In the genomic region with DNA sequence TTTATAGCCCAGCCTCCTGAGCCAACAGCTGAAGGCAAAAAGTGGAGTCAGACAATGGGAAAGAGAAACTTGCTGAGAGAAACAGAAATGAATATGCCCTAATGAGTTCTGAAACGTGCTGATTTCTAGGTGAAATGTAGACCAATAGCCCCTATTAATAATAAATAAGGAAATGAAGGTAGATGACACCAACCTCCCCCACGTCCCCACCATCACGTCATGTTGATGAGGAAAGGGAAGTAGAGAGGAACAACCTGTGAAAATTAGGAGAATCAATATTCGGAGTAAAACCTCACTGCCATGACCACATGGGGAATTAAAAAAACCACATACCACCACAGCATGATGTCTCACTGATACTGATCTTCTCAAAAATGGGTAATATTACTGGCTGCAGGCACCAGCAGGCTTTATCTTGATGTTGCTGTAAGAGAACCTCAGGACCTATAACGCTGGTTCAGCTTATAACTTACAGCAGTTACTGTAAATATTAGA, we compare ENCODE assay signal across 8 cellular contexts.
DNase-seq lines count a peak whose midpoint lies in the region; ATAC-seq and TF ChIP-seq lines count a peak whose summit lies in the region.

No MANE protein-coding gene starts in this region.

- peak; percentile 74 for ATAC-seq in GM18498 (IDR thresholded peaks at IDR 0.05; ENCODE audit: unreplicated experiment)
- peak; percentile 69 for ATAC-seq in HG02884 (IDR thresholded peaks at IDR 0.05; ENCODE audit: unreplicated experiment)

- intact Hi-C loops in posterior vena cava (cut with DNase I), result no loop called here
- intact Hi-C loops in adrenal gland (cut with DNase I), result no loop called here

- H3K4me3 ChIP-seq in effector memory CD4-positive, alpha-beta T cell (ENCODE audit: insufficient read depth, low read depth, low read length, poor library complexity, severe bottlenecking), result peak overlapping the region; percentile 35
- H3K4me3 ChIP-seq in adrenal gland (no peak overlapping the region), osteoblast (ENCODE audit: insufficient read depth, low read length) (no peak overlapping the region)

- H3K9me3 ChIP-seq in effector memory CD4-positive, alpha-beta T cell (ENCODE audit: control insufficient read depth, low read length), result no peaks in the 10 kb centered on the region
- H3K9me3 ChIP-seq in adrenal gland (replicated peaks in 1 of 3) (no peaks in the 10 kb centered on the region), osteoblast (ENCODE audit: low read depth, low read length) (no peaks in the 10 kb centered on the region)

- TF ChIP-seq POLR2A in adrenal gland (IDR thresholded peaks at IDR 0.05), result no peak

- H3K79me2 ChIP-seq in osteoblast (ENCODE audit: insufficient read depth, low read length), result no peaks in the 10 kb centered on the region

- H3K27ac ChIP-seq in effector memory CD4-positive, alpha-beta T cell (ENCODE audit: insufficient read depth, low read length, poor library complexity, severe bottlenecking), result peak overlapping the region; percentile 79
- H3K27ac ChIP-seq in adrenal gland (no peak overlapping the region), osteoblast (ENCODE audit: low read depth, low read length) (no peak overlapping the region)

- TF ChIP-seq CTCF in adrenal gland (IDR thresholded peaks at IDR 0.05) (no peak), osteoblast (IDR thresholded peaks at IDR 0.05; ENCODE audit: extremely low read depth, low read depth, low read length) (no peak)

- peaks cover 61% of the 10 kb centered on the region for H3K4me1 ChIP-seq in effector memory CD4-positive, alpha-beta T cell (ENCODE audit: control insufficient read depth, insufficient read depth, low read length, poor library complexity, severe bottlenecking)
- H3K4me1 ChIP-seq in adrenal gland (replicated peaks in 1 of 2) (no peaks in the 10 kb centered on the region), osteoblast (ENCODE audit: insufficient read depth, low read length) (no peaks in the 10 kb centered on the region)

- H3K36me3 ChIP-seq in effector memory CD4-positive, alpha-beta T cell (ENCODE audit: control insufficient read depth, insufficient read depth, low read length), result no peaks in the 10 kb centered on the region
- H3K36me3 ChIP-seq in adrenal gland (replicated peaks in 1 of 2), result no peaks in the 10 kb centered on the region
- no peaks in the 10 kb centered on the region for H3K36me3 ChIP-seq in osteoblast (ENCODE audit: insufficient read depth, low read length)

- 73 to 80% (median 75%) methylated on average over 5 of the region's 5 CpGs for WGBS in adrenal gland, 4 donors

- no peak overlapping the region for H2AFZ ChIP-seq in osteoblast (ENCODE audit: low read length)

- H3K4me2 ChIP-seq in osteoblast (ENCODE audit: insufficient read depth, low read length), result no peak overlapping the region

- DNase-seq in T-helper 22 cell (ENCODE audit: low read depth) (peak; percentile 58), NCI-H2081 (lab: John Stamatoyannopoulos, UW) (no peak), posterior vena cava (ENCODE audit: low spot score) (no peak), adrenal gland (no peak), osteoblast (ENCODE audit: insufficient read length, low spot score, missing footprints) (no peak)
- DNase-seq in effector memory CD4-positive, alpha-beta T cell, result peak; percentile 35 to 50 (median 48)

- H3K27me3 ChIP-seq in effector memory CD4-positive, alpha-beta T cell (replicated peaks; ENCODE audit: control insufficient read depth, insufficient read depth, low read length, poor library complexity, severe bottlenecking), result no peaks in the 10 kb centered on the region
- H3K27me3 ChIP-seq in adrenal gland (no peaks in the 10 kb centered on the region), osteoblast (ENCODE audit: insufficient read depth, low read length) (no peaks in the 10 kb centered on the region)

- H4K20me1 ChIP-seq in osteoblast (ENCODE audit: insufficient read depth, low read length), result no peaks in the 10 kb centered on the region

Comparison
In these comparisons a context has a peak if more than half of its experiments do, and no peak if none do; other contexts are left out.
1. DNase-seq: peak in T-helper 22 cell (single experiment) and effector memory CD4-positive, alpha-beta T cell (3 of 3); none in NCI-H2081 (0 of 2), posterior vena cava (single experiment), adrenal gland (0 of 7) and osteoblast (single experiment).